13 cellular contexts compared by ENCODE assay signal in the genomic region with DNA sequence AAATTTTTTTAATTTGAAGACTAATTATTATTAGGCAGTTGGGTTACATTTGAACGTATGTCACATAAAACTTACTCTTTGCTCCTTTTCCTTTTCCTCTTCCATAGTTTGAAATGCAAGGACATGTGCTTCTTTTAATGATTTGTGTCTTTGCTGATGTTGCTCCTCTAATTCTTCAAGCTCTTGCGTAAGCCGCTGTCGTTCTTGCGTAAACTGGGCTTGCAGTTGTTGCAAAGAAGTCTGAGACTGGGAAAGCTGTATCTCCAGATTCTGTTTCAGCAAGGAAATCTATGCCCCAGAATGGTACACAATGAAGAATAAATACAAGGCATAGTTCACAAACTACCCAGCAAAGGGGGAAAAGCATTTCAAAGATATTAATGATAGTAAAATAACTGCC. TPM values are rescaled to one million over a fixed set of nuclear protein-coding genes. Genes with fewer than 3 reads are reported as not detected.
DNase-seq lines count a peak whose midpoint lies in the region; ATAC-seq lines count a peak whose summit lies in the region.
"Had no signal": no experiment of that assay in that cellular context is flagged by ENCODE, and none has a peak within 500 bp of the region (broad histone marks: within the 10 kb centered on the region; RNA-seq: fewer than 3 reads in every experiment).

No MANE protein-coding gene starts in this region.

- ATAC-seq in sciatic nerve = no peak
- no peak for ATAC-seq in stimulated activated memory B cell treated with anti-CD40 and anti-IgM and Interleukin-4, amounts not matched to agents 10 μg/mL and 1 μg/mL and 100 μg/mL, for 72 hours

- no peak overlapping the region for H3K4me3 Mint-ChIP-seq in stimulated activated memory B cell treated with anti-CD40 and anti-IgM and Interleukin-4, amounts not matched to agents 10 μg/mL and 1 μg/mL and 100 μg/mL, for 72 hours

- no peaks in the 10 kb centered on the region for H3K36me3 Mint-ChIP-seq in stimulated activated memory B cell treated with anti-CD40 and anti-IgM and Interleukin-4, amounts not matched to agents 10 μg/mL and 1 μg/mL and 100 μg/mL, for 72 hours

- intact Hi-C loops in sciatic nerve (cut with DNase I) = no loop called here

- H3K27ac Mint-ChIP-seq in stimulated activated memory B cell treated with anti-CD40 and anti-IgM and Interleukin-4, amounts not matched to agents 10 μg/mL and 1 μg/mL and 100 μg/mL, for 72 hours = no peak overlapping the region

- no peaks in the 10 kb centered on the region for H3K27me3 Mint-ChIP-seq in stimulated activated memory B cell treated with anti-CD40 and anti-IgM and Interleukin-4, amounts not matched to agents 10 μg/mL and 1 μg/mL and 100 μg/mL, for 72 hours

- no peaks in the 10 kb centered on the region for H3K9me3 Mint-ChIP-seq in stimulated activated memory B cell treated with anti-CD40 and anti-IgM and Interleukin-4, amounts not matched to agents 10 μg/mL and 1 μg/mL and 100 μg/mL, for 72 hours

- no peaks in the 10 kb centered on the region for H3K4me1 Mint-ChIP-seq in stimulated activated memory B cell treated with anti-CD40 and anti-IgM and Interleukin-4, amounts not matched to agents 10 μg/mL and 1 μg/mL and 100 μg/mL, for 72 hours

- peak; percentile 18 for DNase-seq in NK-92 treated with Interleukin-12 subunit alpha and Interleukin-12 subunit beta, amount 100 ng/mL, for 24 hours (lab: John Stamatoyannopoulos, UW)
- DNase-seq in NK-92 (lab: John Stamatoyannopoulos, UW; ENCODE audit: unreplicated experiment) (no peak), NOMO-1 treated with dmso at 0.1 percent for 144 hours (lab: John Stamatoyannopoulos, UW; ENCODE audit: unreplicated experiment) (peak; percentile 59), fibroblast of gingiva (ENCODE audit: low read depth) (peak; percentile 66), sciatic nerve (ENCODE audit: low spot score) (peak; percentile 67), LoVo (ENCODE audit: low spot score) (no peak)
- no peak for DNase-seq in activated T-cell treated with anti-CD3 and anti-CD28 coated beads, Interleukin-2, amount 50 U/mL, for 1 hour
- DNase-seq: activated naive CD4-positive, alpha-beta T cell treated with anti-CD3 and anti-CD28 coated beads, Interleukin-2, amount 50 U/mL, for 16 hours; cerebellar nuclear complex; NCI-H1105 treated with DMSO at 0.1 percent for 48 hours; NCI-H526; SJCRH30 had no signal

RNA-seq across cellular contexts. Expression of gene MCM9, which starts 45.1 kb away (rescaled TPM):
- 20.9 TPM for total RNA-seq in sciatic nerve

Comparison
In these comparisons a context has a peak if more than half of its experiments do, and no peak if none do; other contexts are left out.
1. DNase-seq: peak in NK-92 treated with Interleukin-12 subunit alpha and Interleukin-12 subunit beta, amount 100 ng/mL, for 24 hours (single experiment), NOMO-1 treated with dmso at 0.1 percent for 144 hours (single experiment), fibroblast of gingiva (single experiment) and sciatic nerve (single experiment); none in NK-92 (single experiment), LoVo (single experiment) and activated T-cell treated with anti-CD3 and anti-CD28 coated beads, Interleukin-2, amount 50 U/mL, for 1 hour (single experiment).